23 cellular contexts compared by ENCODE assay signal in genomic region chr21:45560106-45561021, GRCh38. TPM values are rescaled to one million over a fixed set of nuclear protein-coding genes. Genes with fewer than 3 reads are reported as not detected.
DNase-seq lines count a peak whose midpoint lies in the region; ATAC-seq, FAIRE-seq and TF ChIP-seq lines count a peak whose summit lies in the region.
"Had no signal": no experiment of that assay in that cellular context is flagged by ENCODE, and none has a peak within 500 bp of the region (broad histone marks: within the 10 kb centered on the region; RNA-seq: fewer than 3 reads in every experiment).

No MANE protein-coding gene starts in this region.

- H3K79me2 ChIP-seq in neural progenitor cell (ENCODE audit: low read depth), result no peaks in the 10 kb centered on the region

- no peak overlapping the region for H2AFZ ChIP-seq in neural progenitor cell (replicated peaks)

- intact Hi-C loops in left ventricle myocardium inferior (cut with micrococcal nuclease) (no loop called here), left cardiac atrium (cut with DNase I) (no loop called here), dorsolateral prefrontal cortex (cut with DNase I) (no loop called here), left colon (cut with DNase I, micrococcal nuclease) (no loop called here)

- peaks cover 3% of the 10 kb centered on the region for H3K36me3 Mint-ChIP-seq in neural progenitor cell
- H3K36me3 Mint-ChIP-seq: activated naive CD8-positive, alpha-beta T cell treated with anti-CD3 and anti-CD28 coated beads, Interleukin-2, amount 10 ng/mL, durations not matched to agents 7 days and 5 days had no signal

- peaks cover 12% of the 10 kb centered on the region for H3K27me3 Mint-ChIP-seq in neural progenitor cell (ENCODE audit: insufficient read depth, low read depth)

- no peak for ATAC-seq in left cardiac atrium
- ATAC-seq in left colon, result no peak
- ATAC-seq: PC-3 had no signal

- H3K9me3 ChIP-seq in left ventricle myocardium inferior (replicated peaks), result peaks cover 6% of the 10 kb centered on the region
- no peaks in the 10 kb centered on the region for H3K9me3 ChIP-seq in neural progenitor cell (ENCODE audit: low read depth)

- DNase-seq in left ventricle myocardium inferior (peak; percentile 9), left cardiac atrium (no peak), dorsolateral prefrontal cortex (peak in 3 of 10 donors; percentile 15 to 27 (median 15)), neural progenitor cell (ENCODE audit: low spot score) (no peak), ureter (ENCODE audit: low spot score) (peak; percentile 40), left colon (no peak), GM19239 (ENCODE audit: insufficient read length, low spot score) (no peak), DMS53 treated with DMSO at 0.1 percent for 48 hours (lab: John Stamatoyannopoulos, UW; ENCODE audit: unreplicated experiment) (no peak)
- DNase-seq: ACHN; activated CD4-positive, alpha-beta T cell treated with anti-CD3 and anti-CD28 coated beads, Interleukin-2, amount 10 ng/mL, durations not matched to agents 24 days and 14 days; activated CD8-positive, alpha-beta memory T cell treated with anti-CD3 and anti-CD28 coated beads, Interleukin-2, amount 50 U/mL, for 4 hours; activated effector memory CD4-positive, alpha-beta T cell treated with Interleukin-2 at 50 U/mL for 16 hours; activated naive CD8-positive, alpha-beta T cell treated with anti-CD3 and anti-CD28 coated beads, Interleukin-2, amount 10 ng/mL, durations not matched to agents 7 days and 5 days; Caco-2; NCI-H1048; NCI-H187 treated with DMSO at 0.1 percent for 48 hours; NCI-H2227 treated with DMSO at 0.1 percent for 48 hours; NCI-H748 treated with DMSO at 0.1 percent for 48 hours; PC-3 had no signal

- no peak overlapping the region for H3K27ac ChIP-seq in left ventricle myocardium inferior (replicated peaks)
- H3K27ac ChIP-seq in dorsolateral prefrontal cortex, result peak overlapping the region in 17 of 59 donors; percentile 2 to 73 (median 40)
- H3K27ac ChIP-seq in neural progenitor cell, result no peak overlapping the region
- H3K27ac ChIP-seq: BLaER1 treated with 17β-estradiol and CSF1 and Interleukin-3, amounts not matched to agents 10 nM and 100 nM; KMS-11 had no signal

- peaks cover 53% of the 10 kb centered on the region for H3K27me3 ChIP-seq in left ventricle myocardium inferior (ENCODE audit: low read depth)
- peaks cover 0 to 5% (median 0%) of the 10 kb centered on the region in 45 donors for H3K27me3 ChIP-seq in dorsolateral prefrontal cortex
- H3K27me3 ChIP-seq in neural progenitor cell, result no peaks in the 10 kb centered on the region
- H3K27me3 ChIP-seq: BLaER1 treated with 17β-estradiol and CSF1 and Interleukin-3, amounts not matched to agents 10 nM and 100 nM had no signal

- no peak for FAIRE-seq in GM19239 (lab: Jason Lieb, UNC)
- FAIRE-seq: urothelium cell line had no signal

- H3K36me3 ChIP-seq in left ventricle myocardium inferior (no peaks in the 10 kb centered on the region), neural progenitor cell (no peaks in the 10 kb centered on the region)
- H3K36me3 ChIP-seq: BLaER1 treated with 17β-estradiol and CSF1 and Interleukin-3, amounts not matched to agents 10 nM and 100 nM had no signal

- H3K27ac Mint-ChIP-seq in neural progenitor cell, result no peak overlapping the region
- H3K27ac Mint-ChIP-seq: activated CD4-positive, alpha-beta T cell treated with anti-CD3 and anti-CD28 coated beads, Interleukin-2, amount 10 ng/mL, durations not matched to agents 24 days and 14 days; activated naive CD8-positive, alpha-beta T cell treated with anti-CD3 and anti-CD28 coated beads, Interleukin-2, amount 10 ng/mL, durations not matched to agents 7 days and 5 days had no signal

- H4K20me1 ChIP-seq in neural progenitor cell (ENCODE audit: low read depth), result no peaks in the 10 kb centered on the region

- H3F3A ChIP-seq in neural progenitor cell (ENCODE audit: low read depth), result peaks cover 6% of the 10 kb centered on the region

- H3K4me3 Mint-ChIP-seq in neural progenitor cell, result no peak overlapping the region
- H3K4me3 Mint-ChIP-seq: activated CD4-positive, alpha-beta T cell treated with anti-CD3 and anti-CD28 coated beads, Interleukin-2, amount 10 ng/mL, durations not matched to agents 24 days and 14 days; activated naive CD8-positive, alpha-beta T cell treated with anti-CD3 and anti-CD28 coated beads, Interleukin-2, amount 10 ng/mL, durations not matched to agents 7 days and 5 days; neural crest cell had no signal

- peaks cover 9% of the 10 kb centered on the region for H3K4me1 Mint-ChIP-seq in neural progenitor cell
- H3K4me1 Mint-ChIP-seq: activated CD4-positive, alpha-beta T cell treated with anti-CD3 and anti-CD28 coated beads, Interleukin-2, amount 10 ng/mL, durations not matched to agents 24 days and 14 days; activated naive CD8-positive, alpha-beta T cell treated with anti-CD3 and anti-CD28 coated beads, Interleukin-2, amount 10 ng/mL, durations not matched to agents 7 days and 5 days; neural crest cell had no signal

- peaks cover 16% of the 10 kb centered on the region for H3K9me3 Mint-ChIP-seq in neural progenitor cell
- H3K9me3 Mint-ChIP-seq: activated CD4-positive, alpha-beta T cell treated with anti-CD3 and anti-CD28 coated beads, Interleukin-2, amount 10 ng/mL, durations not matched to agents 24 days and 14 days; activated naive CD8-positive, alpha-beta T cell treated with anti-CD3 and anti-CD28 coated beads, Interleukin-2, amount 10 ng/mL, durations not matched to agents 7 days and 5 days; neural crest cell had no signal

- no peak for TF ChIP-seq CTCF in left ventricle myocardium inferior (IDR thresholded peaks at IDR 0.05; ENCODE audit: borderline replicate concordance)
- no peak for TF ChIP-seq CTCF in dorsolateral prefrontal cortex (IDR thresholded peaks at IDR 0.05 in 54 of 56, conservative IDR thresholded peaks at IDR 0.05 in 2 of 56; ENCODE audit: low read depth in 1 of 56, partially characterized antibody in 56 of 56)
- TF ChIP-seq CTCF in neural progenitor cell (IDR thresholded peaks at IDR 0.05), result no peak

- H3K4me3 ChIP-seq in left ventricle myocardium inferior, result no peak overlapping the region
- peak overlapping the region in 37 of 59 donors; percentile 5 to 54 (median 36) for H3K4me3 ChIP-seq in dorsolateral prefrontal cortex
- H3K4me3 ChIP-seq in neural progenitor cell, result no peak overlapping the region
- H3K4me3 ChIP-seq: BLaER1 treated with 17β-estradiol and CSF1 and Interleukin-3, amounts not matched to agents 10 nM and 100 nM had no signal

- H3K9ac ChIP-seq in neural progenitor cell, result no peak overlapping the region
- H3K9ac ChIP-seq: BLaER1 treated with 17β-estradiol and CSF1 and Interleukin-3, amounts not matched to agents 10 nM and 100 nM; KMS-11 had no signal

- peaks cover 8% of the 10 kb centered on the region for H3K4me1 ChIP-seq in left ventricle myocardium inferior
- peaks cover 6% of the 10 kb centered on the region for H3K4me1 ChIP-seq in neural progenitor cell
- H3K4me1 ChIP-seq: Caco-2 had no signal

- H3K4me2 ChIP-seq in neural progenitor cell, result peak overlapping the region; percentile 6
- H3K4me2 ChIP-seq: BLaER1 treated with 17β-estradiol and CSF1 and Interleukin-3, amounts not matched to agents 10 nM and 100 nM; KMS-11 had no signal

RNA-seq across cellular contexts. Expression of gene SLC19A1, which starts 18.1 kb away (rescaled TPM):
- total RNA-seq in left ventricle myocardium inferior (4.9 TPM), left cardiac atrium (1 to 10 TPM; 5.4 to 8.6 TPM), dorsolateral prefrontal cortex (10 to 100 TPM; 13.2 to 83.6 (median 28.1) TPM), neural progenitor cell (ENCODE audit: low replicate concordance) (7.7 and 17.3 TPM in 2 replicates), ureter (23.0 TPM), left colon (10 to 100 TPM; 18.2 to 18.9 TPM)

Comparison
In these comparisons a context has a peak if more than half of its experiments do, and no peak if none do; other contexts are left out.
1. DNase-seq: peak in left ventricle myocardium inferior (single experiment) and ureter (single experiment); none in left cardiac atrium (single experiment), neural progenitor cell (single experiment), left colon (0 of 2), GM19239 (single experiment) and DMS53 treated with DMSO at 0.1 percent for 48 hours (single experiment).
2. H3K4me3 ChIP-seq: peak in dorsolateral prefrontal cortex (37 of 59); none in left ventricle myocardium inferior (single experiment) and neural progenitor cell (single experiment).